ENCODE assay signal across 1 cellular context in the genomic region with DNA sequence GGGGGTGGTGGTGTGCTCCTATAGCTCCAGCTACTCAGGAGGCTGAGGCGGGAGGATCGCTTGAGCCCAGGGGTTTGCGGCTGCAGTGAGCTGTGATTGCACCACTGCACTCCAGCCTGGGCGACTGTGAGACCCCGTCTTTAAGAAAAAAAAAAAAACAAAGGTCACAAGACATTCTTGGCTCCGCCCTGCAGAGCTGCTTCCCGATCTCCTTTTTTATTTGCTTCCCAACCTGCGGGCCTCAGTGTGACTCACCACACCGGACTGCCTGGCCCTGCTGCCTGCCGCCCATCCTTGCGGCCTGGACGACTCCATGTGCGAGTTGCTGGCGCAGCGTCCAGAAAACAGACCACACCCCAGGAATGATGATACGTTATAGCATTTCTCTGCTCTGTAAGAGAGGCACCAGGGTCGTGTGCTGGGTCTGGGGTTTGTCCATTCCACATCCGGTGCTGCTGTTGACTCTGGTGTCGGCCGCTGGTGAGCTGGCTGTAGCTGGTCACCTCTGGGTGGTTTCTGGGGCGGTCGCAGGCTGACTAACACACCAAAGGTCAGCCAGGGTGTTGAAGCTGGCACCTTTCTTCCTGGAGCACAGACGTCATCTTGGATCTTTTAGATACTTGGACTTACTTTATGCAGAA.
TF ChIP-seq lines count a peak whose summit lies in the region.

No MANE protein-coding gene starts in this region.

TF ChIP-seq in HepG2, 621 proteins besides CTCF, POLR2A, EP300 and RAD21 (continued from another document and continues in another):
- TF ChIP-seq ZNF646 (CRISPR knock-in tag; IDR thresholded peaks at IDR 0.05) (no peak), STAG1 (CRISPR knock-in tag; IDR thresholded peaks at IDR 0.05) (peak; percentile 45; the same call in 1 of the 2 replicates), MED1 (CRISPR knock-in tag; IDR thresholded peaks at IDR 0.05) (peak; percentile 86), ATF1 (CRISPR knock-in tag; IDR thresholded peaks at IDR 0.05) (0 out of 2 replicates have a peak, but pooled peaks have one; percentile 30), CENPT (CRISPR knock-in tag; IDR thresholded peaks at IDR 0.05; ENCODE audit: low read depth) (no peak), ZNF235 (CRISPR knock-in tag; IDR thresholded peaks at IDR 0.05; ENCODE audit: borderline replicate concordance) (no peak), MIXL1 (CRISPR knock-in tag; IDR thresholded peaks at IDR 0.05) (no peak; the same call in 1 of the 2 replicates), MAFK (conservative IDR thresholded peaks at IDR 0.05 in 1 of 2, IDR thresholded peaks at IDR 0.05 in 1 of 2; ENCODE audit: low read length in 2 of 2) (0 out of 4 replicates have a peak, but pooled peaks of 1 of the 2 experiments have one; percentile 16), JUND (CRISPR knock-in tag; IDR thresholded peaks at IDR 0.05) (0 out of 2 replicates have a peak, but pooled peaks have one; percentile 46), ZNF33B (CRISPR knock-in tag; IDR thresholded peaks at IDR 0.05) (no peak), SCMH1 (CRISPR knock-in tag; IDR thresholded peaks at IDR 0.05; ENCODE audit: borderline replicate concordance) (no peak), MAF1 (CRISPR knock-in tag; IDR thresholded peaks at IDR 0.05; ENCODE audit: borderline replicate concordance) (no peak), ZBTB34 (CRISPR knock-in tag; IDR thresholded peaks at IDR 0.05) (peak; percentile 97), NFE2 (CRISPR knock-in tag; IDR thresholded peaks at IDR 0.05) (no peak), ZIK1 (CRISPR knock-in tag; IDR thresholded peaks at IDR 0.05; ENCODE audit: borderline replicate concordance, low read depth) (no peak), ZNF776 (CRISPR knock-in tag; IDR thresholded peaks at IDR 0.05) (no peak), ZNF780A (CRISPR knock-in tag; IDR thresholded peaks at IDR 0.05) (no peak), ZNF431 (CRISPR knock-in tag; IDR thresholded peaks at IDR 0.05; ENCODE audit: borderline replicate concordance, low read depth) (0 out of 2 replicates have a peak, but pooled peaks have one; percentile 24), KDM3A (CRISPR knock-in tag; IDR thresholded peaks at IDR 0.05; ENCODE audit: low read depth) (no peak; the same call in 1 of the 2 replicates), ZNF143 (CRISPR knock-in tag; IDR thresholded peaks at IDR 0.05) (peak; percentile 23; the same call in 1 of the 2 replicates), LCORL (IDR thresholded peaks at IDR 0.05) (no peak), LCORL (CRISPR knock-in tag; IDR thresholded peaks at IDR 0.05) (peak; percentile 86), ZNF275 (CRISPR knock-in tag; IDR thresholded peaks at IDR 0.05; ENCODE audit: borderline replicate concordance) (no peak), ZNF556 (CRISPR knock-in tag; IDR thresholded peaks at IDR 0.05; ENCODE audit: borderline replicate concordance) (peak; percentile 33; the same call in 1 of the 2 replicates), BHLHE40 (IDR thresholded peaks at IDR 0.05; ENCODE audit: low read length) (peak; percentile 75; the same call in 1 of the 2 replicates), EED (CRISPR knock-in tag; IDR thresholded peaks at IDR 0.05) (no peak), MED8 (CRISPR knock-in tag; IDR thresholded peaks at IDR 0.05; ENCODE audit: insufficient replicate concordance) (no peak), SALL1 (CRISPR knock-in tag; IDR thresholded peaks at IDR 0.05) (peak; percentile 84), ZBTB38 (CRISPR knock-in tag; IDR thresholded peaks at IDR 0.05) (peak; percentile 84), ZFAT (CRISPR knock-in tag; conservative IDR thresholded peaks at IDR 0.05) (no peak), PBX3 (CRISPR knock-in tag; IDR thresholded peaks at IDR 0.05; ENCODE audit: borderline replicate concordance) (no peak), ZFX (CRISPR knock-in tag; IDR thresholded peaks at IDR 0.05; ENCODE audit: low read depth) (peak; percentile 69), FOXM1 (CRISPR knock-in tag; IDR thresholded peaks at IDR 0.05) (no peak), SKI (IDR thresholded peaks at IDR 0.05; ENCODE audit: partially characterized antibody) (peak; percentile 98), ZSCAN30 (CRISPR knock-in tag; IDR thresholded peaks at IDR 0.05) (no peak), TGIF2 (CRISPR knock-in tag; IDR thresholded peaks at IDR 0.05) (0 out of 2 replicates have a peak, but pooled peaks have one; percentile 58), DMAP1 (CRISPR knock-in tag; IDR thresholded peaks at IDR 0.05) (peak; percentile 70), GFI1 (CRISPR knock-in tag; IDR thresholded peaks at IDR 0.05; ENCODE audit: borderline replicate concordance) (peak; percentile 40; the same call in 1 of the 2 replicates), RCOR2 (CRISPR knock-in tag; IDR thresholded peaks at IDR 0.05) (no peak)
- TF ChIP-seq, protein P1, sequence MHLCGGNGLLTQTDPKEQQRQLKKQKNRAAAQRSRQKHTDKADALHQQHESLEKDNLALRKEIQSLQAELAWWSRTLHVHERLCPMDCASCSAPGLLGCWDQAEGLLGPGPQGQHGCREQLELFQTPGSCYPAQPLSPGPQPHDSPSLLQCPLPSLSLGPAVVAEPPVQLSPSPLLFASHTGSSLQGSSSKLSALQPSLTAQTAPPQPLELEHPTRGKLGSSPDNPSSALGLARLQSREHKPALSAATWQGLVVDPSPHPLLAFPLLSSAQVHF (CRISPR knock-in tag; IDR thresholded peaks at IDR 0.05) = no peak
- TF ChIP-seq, protein P2, sequence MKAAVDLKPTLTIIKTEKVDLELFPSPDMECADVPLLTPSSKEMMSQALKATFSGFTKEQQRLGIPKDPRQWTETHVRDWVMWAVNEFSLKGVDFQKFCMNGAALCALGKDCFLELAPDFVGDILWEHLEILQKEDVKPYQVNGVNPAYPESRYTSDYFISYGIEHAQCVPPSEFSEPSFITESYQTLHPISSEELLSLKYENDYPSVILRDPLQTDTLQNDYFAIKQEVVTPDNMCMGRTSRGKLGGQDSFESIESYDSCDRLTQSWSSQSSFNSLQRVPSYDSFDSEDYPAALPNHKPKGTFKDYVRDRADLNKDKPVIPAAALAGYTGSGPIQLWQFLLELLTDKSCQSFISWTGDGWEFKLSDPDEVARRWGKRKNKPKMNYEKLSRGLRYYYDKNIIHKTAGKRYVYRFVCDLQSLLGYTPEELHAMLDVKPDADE (CRISPR knock-in tag; IDR thresholded peaks at IDR 0.05) = no peak
- TF ChIP-seq, protein P3, sequence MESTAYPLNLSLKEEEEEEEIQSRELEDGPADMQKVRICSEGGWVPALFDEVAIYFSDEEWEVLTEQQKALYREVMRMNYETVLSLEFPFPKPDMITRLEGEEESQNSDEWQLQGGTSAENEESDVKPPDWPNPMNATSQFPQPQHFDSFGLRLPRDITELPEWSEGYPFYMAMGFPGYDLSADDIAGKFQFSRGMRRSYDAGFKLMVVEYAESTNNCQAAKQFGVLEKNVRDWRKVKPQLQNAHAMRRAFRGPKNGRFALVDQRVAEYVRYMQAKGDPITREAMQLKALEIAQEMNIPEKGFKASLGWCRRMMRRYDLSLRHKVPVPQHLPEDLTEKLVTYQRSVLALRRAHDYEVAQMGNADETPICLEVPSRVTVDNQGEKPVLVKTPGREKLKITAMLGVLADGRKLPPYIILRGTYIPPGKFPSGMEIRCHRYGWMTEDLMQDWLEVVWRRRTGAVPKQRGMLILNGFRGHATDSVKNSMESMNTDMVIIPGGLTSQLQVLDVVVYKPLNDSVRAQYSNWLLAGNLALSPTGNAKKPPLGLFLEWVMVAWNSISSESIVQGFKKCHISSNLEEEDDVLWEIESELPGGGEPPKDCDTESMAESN (CRISPR knock-in tag; conservative IDR thresholded peaks at IDR 0.05) = no peak
- TF ChIP-seq, protein P4, sequence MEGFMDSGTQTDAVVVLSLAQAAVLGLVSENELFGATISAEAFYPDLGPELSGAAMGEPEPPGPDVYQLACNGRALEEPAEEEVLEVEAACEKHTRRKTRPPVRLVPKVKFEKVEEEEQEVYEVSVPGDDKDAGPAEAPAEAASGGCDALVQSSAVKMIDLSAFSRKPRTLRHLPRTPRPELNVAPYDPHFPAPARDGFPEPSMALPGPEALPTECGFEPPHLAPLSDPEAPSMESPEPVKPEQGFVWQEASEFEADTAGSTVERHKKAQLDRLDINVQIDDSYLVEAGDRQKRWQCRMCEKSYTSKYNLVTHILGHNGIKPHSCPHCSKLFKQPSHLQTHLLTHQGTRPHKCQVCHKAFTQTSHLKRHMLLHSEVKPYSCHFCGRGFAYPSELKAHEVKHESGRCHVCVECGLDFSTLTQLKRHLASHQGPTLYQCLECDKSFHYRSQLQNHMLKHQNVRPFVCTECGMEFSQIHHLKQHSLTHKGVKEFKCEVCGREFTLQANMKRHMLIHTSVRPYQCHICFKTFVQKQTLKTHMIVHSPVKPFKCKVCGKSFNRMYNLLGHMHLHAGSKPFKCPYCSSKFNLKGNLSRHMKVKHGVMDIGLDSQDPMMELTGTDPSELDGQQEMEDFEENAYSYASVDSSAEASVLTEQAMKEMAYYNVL (CRISPR knock-in tag; IDR thresholded peaks at IDR 0.05; ENCODE audit: borderline replicate concordance) = peak; percentile 70; the same call in 1 of the 2 replicates
- TF ChIP-seq, protein P5, sequence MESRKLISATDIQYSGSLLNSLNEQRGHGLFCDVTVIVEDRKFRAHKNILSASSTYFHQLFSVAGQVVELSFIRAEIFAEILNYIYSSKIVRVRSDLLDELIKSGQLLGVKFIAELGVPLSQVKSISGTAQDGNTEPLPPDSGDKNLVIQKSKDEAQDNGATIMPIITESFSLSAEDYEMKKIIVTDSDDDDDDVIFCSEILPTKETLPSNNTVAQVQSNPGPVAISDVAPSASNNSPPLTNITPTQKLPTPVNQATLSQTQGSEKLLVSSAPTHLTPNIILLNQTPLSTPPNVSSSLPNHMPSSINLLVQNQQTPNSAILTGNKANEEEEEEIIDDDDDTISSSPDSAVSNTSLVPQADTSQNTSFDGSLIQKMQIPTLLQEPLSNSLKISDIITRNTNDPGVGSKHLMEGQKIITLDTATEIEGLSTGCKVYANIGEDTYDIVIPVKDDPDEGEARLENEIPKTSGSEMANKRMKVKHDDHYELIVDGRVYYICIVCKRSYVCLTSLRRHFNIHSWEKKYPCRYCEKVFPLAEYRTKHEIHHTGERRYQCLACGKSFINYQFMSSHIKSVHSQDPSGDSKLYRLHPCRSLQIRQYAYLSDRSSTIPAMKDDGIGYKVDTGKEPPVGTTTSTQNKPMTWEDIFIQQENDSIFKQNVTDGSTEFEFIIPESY (CRISPR knock-in tag; IDR thresholded peaks at IDR 0.05) = peak; percentile 27; the same call in 1 of the 2 replicates
